In genomic region chr17:27849474-27850185, GRCh38 we compare ENCODE assay signal across 22 cellular contexts. TPM values are rescaled to one million over a fixed set of nuclear protein-coding genes. Genes with fewer than 3 reads are reported as not detected.
"Had no signal": no experiment of that assay in that cellular context is flagged by ENCODE, and none has a peak within 500 bp of the region (broad histone marks: within the 10 kb centered on the region; RNA-seq: fewer than 3 reads in every experiment).

No MANE protein-coding gene starts in this region.

- H3K9me3 Mint-ChIP-seq: natural killer cell treated with Interleukin-12 subunit alpha and Interleukin-12 subunit beta and Interleukin-15 and Interleukin-18, amount 100 ng/mL, for 72 hours; neural progenitor cell; stimulated activated effector memory CD8-positive, alpha-beta T cell treated with anti-CD3 and anti-CD28 coated beads, Interleukin-12 subunit alpha, Interleukin-12 subunit beta, amount 100 ng/mL, for 72 hours had no signal

- H3K36me3 Mint-ChIP-seq: natural killer cell treated with Interleukin-12 subunit alpha and Interleukin-12 subunit beta and Interleukin-15 and Interleukin-18, amount 100 ng/mL, for 72 hours; neural progenitor cell; stimulated activated effector memory CD8-positive, alpha-beta T cell treated with anti-CD3 and anti-CD28 coated beads, Interleukin-12 subunit alpha, Interleukin-12 subunit beta, amount 100 ng/mL, for 72 hours had no signal

- ATAC-seq: left colon; left ventricle myocardium superior; natural killer cell treated with Interleukin-12 subunit alpha and Interleukin-12 subunit beta and Interleukin-15 and Interleukin-18, amount 100 ng/mL, for 72 hours; stimulated activated effector memory CD8-positive, alpha-beta T cell treated with anti-CD3 and anti-CD28 coated beads, Interleukin-12 subunit alpha, Interleukin-12 subunit beta, amount 100 ng/mL, for 72 hours; stimulated activated naive CD8-positive, alpha-beta T cell treated with anti-CD3 and anti-CD28 coated beads, Interleukin-15, Interleukin-2, amounts not matched to agents 100 U/mL and 50 U/mL, for 24 hours had no signal

- H3K27ac Mint-ChIP-seq: natural killer cell treated with Interleukin-12 subunit alpha and Interleukin-12 subunit beta and Interleukin-15 and Interleukin-18, amount 100 ng/mL, for 72 hours; neural progenitor cell; stimulated activated effector memory CD8-positive, alpha-beta T cell treated with anti-CD3 and anti-CD28 coated beads, Interleukin-12 subunit alpha, Interleukin-12 subunit beta, amount 100 ng/mL, for 72 hours had no signal

- H3K4me3 Mint-ChIP-seq: natural killer cell treated with Interleukin-12 subunit alpha and Interleukin-12 subunit beta and Interleukin-15 and Interleukin-18, amount 100 ng/mL, for 72 hours; neural progenitor cell; stimulated activated effector memory CD8-positive, alpha-beta T cell treated with anti-CD3 and anti-CD28 coated beads, Interleukin-12 subunit alpha, Interleukin-12 subunit beta, amount 100 ng/mL, for 72 hours had no signal

- DNase-seq: dermis blood vessel endothelial cell; foreskin melanocyte; head of caudate nucleus; left ventricle myocardium superior; mesenchymal stem cell; midbrain; nucleus accumbens; ovary; stimulated activated CD4-positive, alpha-beta T cell treated with anti-CD3 and anti-CD28 coated beads, Interleukin-12 subunit alpha, Interleukin-12 subunit beta, amount 100 ng/mL, for 4 hours; stimulated activated naive CD8-positive, alpha-beta T cell treated with anti-CD3 and anti-CD28 coated beads, Interleukin-15, Interleukin-2, amounts not matched to agents 100 U/mL and 50 U/mL, for 24 hours; tibial artery; upper lobe of left lung had no signal

- H3K9ac ChIP-seq: neural progenitor cell had no signal

- H3K4me3 ChIP-seq: hepatocyte, lung, neural progenitor cell, ovary, right atrium auricular region, suprapubic skin, tibial artery, upper lobe of left lung, vagina had no signal

- H3K4me1 Mint-ChIP-seq: neural progenitor cell had no signal

- H3K9me3 ChIP-seq: ovary, right atrium auricular region, suprapubic skin, tibial artery, upper lobe of left lung, vagina had no signal

- FAIRE-seq: small intestine had no signal

- H3K27me3 ChIP-seq: hepatocyte, neural progenitor cell, ovary, right atrium auricular region, suprapubic skin, tibial artery, upper lobe of left lung, vagina had no signal

- H2AFZ ChIP-seq: hepatocyte, neural progenitor cell had no signal

- H3K79me2 ChIP-seq: hepatocyte had no signal

- H3K4me1 ChIP-seq: neural progenitor cell, right atrium auricular region, suprapubic skin, tibial artery, vagina had no signal

- H3K36me3 ChIP-seq: neural progenitor cell, ovary, right atrium auricular region, suprapubic skin, tibial artery, upper lobe of left lung, vagina had no signal

- H3K4me2 ChIP-seq: hepatocyte, neural progenitor cell had no signal

- H3K27ac ChIP-seq: hepatocyte, neural progenitor cell, ovary, right atrium auricular region, suprapubic skin, tibial artery, upper lobe of left lung, vagina had no signal

RNA-seq across cellular contexts. Expression of gene NOS2, which starts 49.3 kb away (rescaled TPM):
- total RNA-seq: natural killer cell treated with Interleukin-12 subunit alpha and Interleukin-12 subunit beta and Interleukin-15 and Interleukin-18, amount 100 ng/mL, for 72 hours; vagina had no signal
